In the genomic region with DNA sequence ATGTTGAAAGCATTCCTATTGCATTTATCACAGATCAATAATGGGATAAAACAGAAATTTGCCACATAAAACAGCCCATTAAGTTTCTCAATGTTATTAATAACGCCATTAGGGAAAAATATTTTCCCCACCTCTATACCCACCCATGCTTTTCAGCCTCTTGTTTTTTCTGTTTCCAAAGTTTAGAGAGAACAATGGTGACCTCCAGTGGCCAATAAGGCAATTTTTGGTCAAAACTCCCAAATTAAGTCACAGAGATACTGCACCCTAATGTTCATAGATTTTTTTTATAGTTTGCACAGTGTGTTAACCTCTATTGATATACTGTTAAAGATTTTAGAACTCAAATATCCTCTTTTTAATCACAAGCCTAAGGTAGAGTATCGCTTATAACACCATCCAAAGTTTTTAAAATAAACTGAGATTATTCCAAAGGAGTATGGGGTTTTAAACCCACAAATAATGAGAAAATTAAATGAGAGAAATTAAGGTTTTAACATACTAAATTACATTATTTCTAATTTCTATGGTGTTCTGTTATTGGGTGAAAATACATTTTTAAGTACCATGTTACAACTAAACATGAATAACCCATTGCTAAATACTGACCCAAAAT, we compare ENCODE assay signal across 9 cellular contexts.
DNase-seq lines count a peak whose midpoint lies in the region; ATAC-seq, FAIRE-seq and TF ChIP-seq lines count a peak whose summit lies in the region.
"Had no signal": no experiment of that assay in that cellular context is flagged by ENCODE, and none has a peak within 500 bp of the region (broad histone marks: within the 10 kb centered on the region; RNA-seq: fewer than 3 reads in every experiment).

No MANE protein-coding gene starts in this region.

- H3K27me3 Mint-ChIP-seq in nephron (ENCODE audit: low read depth), result no peaks in the 10 kb centered on the region

- no peak for TF ChIP-seq EP300 in GM12878 (IDR thresholded peaks at IDR 0.05; ENCODE audit: borderline replicate concordance in 1 of 2, control insufficient read depth in 1 of 2, low read depth in 2 of 2, low read length in 2 of 2)

- TF ChIP-seq RAD21 in GM12878 (IDR thresholded peaks at IDR 0.05; ENCODE audit: insufficient read depth, low read depth, low read length), result peak; percentile 44; the same call in 1 of the 2 replicates

- H3K27me3 ChIP-seq in DOHH2 (ENCODE audit: control insufficient read depth, low read length), result no peaks in the 10 kb centered on the region
- no peaks in the 10 kb centered on the region for H3K27me3 ChIP-seq in GM12878 (replicated peaks in 1 of 2; ENCODE audit: control insufficient read depth in 2 of 2, insufficient read depth in 2 of 2, low read length in 1 of 2)

- TF ChIP-seq POLR2A in GM12878 (IDR thresholded peaks at IDR 0.05; ENCODE audit: low read depth, low read length), result no peak

- H3K27ac ChIP-seq in DOHH2 (ENCODE audit: low read depth, low read length) (no peak overlapping the region), GM12878 (ENCODE audit: control insufficient read depth, insufficient read depth) (no peak overlapping the region)
- H3K27ac ChIP-seq: epithelial cell of prostate had no signal

- no peak overlapping the region for H2AFZ ChIP-seq in GM12878 (ENCODE audit: control insufficient read depth, low read depth, low read length)

- intact Hi-C loops in GM12878 (cut with micrococcal nuclease; ENCODE audit: unreplicated experiment), result no loop called here

- CTCF ChIA-PET in GM12878 (lab: Yijun Ruan, JAX), result interaction anchor here (1.1 to 3.3 kb wide), 4 partner anchors 12 to 1278 kb away, joined by 3 to 14 read pairs (median 9); no protein-coding TSS in a partner anchor

- H3K4me1 Mint-ChIP-seq in nephron, result peaks cover 7% of the 10 kb centered on the region

- no peak overlapping the region for H3K27ac Mint-ChIP-seq in nephron

- SMC1A ChIA-PET in GM12878 (lab: Charles Lee; ENCODE audit: uncharacterized antibody, unreplicated experiment), result interaction anchor here (1.1 kb wide), 1 partner anchor 14 kb away, joined by 3 read pairs; no protein-coding TSS in a partner anchor

- H3K4me1 ChIP-seq in DOHH2 (ENCODE audit: control insufficient read depth, low read length) (no peaks in the 10 kb centered on the region), GM12878 (ENCODE audit: control insufficient read depth, insufficient read depth, low read length) (no peaks in the 10 kb centered on the region)

- peak; percentile 66 for TF ChIP-seq CTCF in DOHH2 (IDR thresholded peaks at IDR 0.05; ENCODE audit: low read depth, low read length, poor library complexity, severe bottlenecking)
- TF ChIP-seq CTCF in GM12878 (IDR thresholded peaks at IDR 0.05 in 2 of 3, conservative IDR thresholded peaks at IDR 0.05 in 1 of 3; ENCODE audit: control insufficient read depth in 2 of 3, extremely low read depth in 1 of 3, insufficient read depth in 1 of 3, low read depth in 3 of 3, low read length in 3 of 3), result peak; percentile 38 to 41 (median 40); a peak in 4 of 6 replicates
- TF ChIP-seq CTCF in nephron (IDR thresholded peaks at IDR 0.05; ENCODE audit: unreplicated experiment in 3 of 3), result peak; percentile 44 to 54 (median 51)

- 19% methylated on average over 2 of the region's 2 CpGs for WGBS in GM12878 (ENCODE audit: insufficient coverage, insufficient replicate concordance, low lambda C conversion rate, missing lambda C conversion rate)

- POLR2A ChIA-PET in GM12878 (lab: Charles Lee), result no interaction called here

- RAD21 ChIA-PET in GM12878 (lab: Charles Lee; ENCODE audit: unreplicated experiment), result no interaction called here

- H3K9ac ChIP-seq in GM12878 (ENCODE audit: control insufficient read depth, insufficient read depth, low read length), result no peak overlapping the region

- no peaks in the 10 kb centered on the region for H3K9me3 ChIP-seq in DOHH2 (ENCODE audit: control insufficient read depth, insufficient read depth, low read length)
- no peaks in the 10 kb centered on the region for H3K9me3 ChIP-seq in GM12878 (replicated peaks; ENCODE audit: control insufficient read depth, insufficient read depth, low read length)

- H3K4me2 ChIP-seq in DOHH2 (ENCODE audit: low read length) (no peak overlapping the region), GM12878 (ENCODE audit: control insufficient read depth, insufficient read depth) (no peak overlapping the region)

- FAIRE-seq in GM12878 (lab: Jason Lieb, UNC), result no peak

- no peaks in the 10 kb centered on the region for H3F3A ChIP-seq in DOHH2 (ENCODE audit: control insufficient read depth, insufficient read depth)

- no peaks in the 10 kb centered on the region for H3K9me2 ChIP-seq in DOHH2 (replicated peaks; ENCODE audit: control insufficient read depth, low read length)

- H3K79me2 ChIP-seq in DOHH2 (ENCODE audit: control insufficient read depth, low read length) (no peaks in the 10 kb centered on the region), GM12878 (ENCODE audit: control insufficient read depth, insufficient read depth, low read length) (no peaks in the 10 kb centered on the region)

- in situ Hi-C loops in GM12878 (cut with MboI), result no loop called here

- no TSS peak for BruUV-seq in GM12878 (replicated peaks; lab: Mats Ljungman, UMichigan)

- no peak overlapping the region for H3K4me3 Mint-ChIP-seq in nephron

- H3K9me3 Mint-ChIP-seq in nephron, result no peaks in the 10 kb centered on the region

- ATAC-seq in GM12878 (peak; percentile 68), GM19328 (IDR thresholded peaks at IDR 0.05; ENCODE audit: unreplicated experiment) (no peak)

- H3K36me3 Mint-ChIP-seq in nephron (ENCODE audit: low read depth), result no peaks in the 10 kb centered on the region

- no peak overlapping the region for H3K4me3 ChIP-seq in DOHH2 (ENCODE audit: low read length)
- H3K4me3 ChIP-seq in GM12878, result no peak overlapping the region

- H4K20me1 ChIP-seq in DOHH2 (ENCODE audit: control insufficient read depth, insufficient read depth, low read depth, low read length) (no peaks in the 10 kb centered on the region), GM12878 (ENCODE audit: control insufficient read depth, insufficient read depth) (no peaks in the 10 kb centered on the region)

- DNase-seq in HT-29 (ENCODE audit: low spot score), result peak; percentile 45
- DNase-seq in GM12878 (ENCODE audit: low read depth, low spot score), result no peak
- no peak for DNase-seq in NCI-H1092 treated with DMSO at 0.1 percent for 48 hours (lab: John Stamatoyannopoulos, UW)
- no peak for DNase-seq in activated gamma-delta T cell (lab: John Stamatoyannopoulos, UW)
- DNase-seq in GM19238 (ENCODE audit: insufficient read length, low spot score), result no peak

- H3K36me3 ChIP-seq in DOHH2 (ENCODE audit: control insufficient read depth, low read length) (no peaks in the 10 kb centered on the region), GM12878 (ENCODE audit: control insufficient read depth in 2 of 2, insufficient read depth in 2 of 2, low read length in 1 of 2) (no peaks in the 10 kb centered on the region)

TF ChIP-seq in GM12878, 131 proteins besides CTCF, POLR2A, EP300 and RAD21:
- TF ChIP-seq DPF2 (IDR thresholded peaks at IDR 0.05) (no peak), CHD2 (IDR thresholded peaks at IDR 0.05; ENCODE audit: borderline replicate concordance, low read depth, low read length) (no peak), YBX1 (IDR thresholded peaks at IDR 0.05) (no peak), PML (IDR thresholded peaks at IDR 0.05; ENCODE audit: low read length) (no peak), RBBP5 (conservative IDR thresholded peaks at IDR 0.05) (no peak), POLR2AphosphoS5 (IDR thresholded peaks at IDR 0.05; ENCODE audit: low read length) (no peak), NKRF (conservative IDR thresholded peaks at IDR 0.05) (no peak), SIN3A (IDR thresholded peaks at IDR 0.05; ENCODE audit: low read depth, low read length) (no peak), YY1 (IDR thresholded peaks at IDR 0.05; ENCODE audit: low read depth, low read length) (no peak), SRF (IDR thresholded peaks at IDR 0.05; ENCODE audit: low read depth in 2 of 2, low read length in 2 of 2) (no peak), HSF1 (IDR thresholded peaks at IDR 0.05; ENCODE audit: low read depth, low read length) (no peak)
